ENCODE assay signal across 8 cellular contexts in the genomic region with DNA sequence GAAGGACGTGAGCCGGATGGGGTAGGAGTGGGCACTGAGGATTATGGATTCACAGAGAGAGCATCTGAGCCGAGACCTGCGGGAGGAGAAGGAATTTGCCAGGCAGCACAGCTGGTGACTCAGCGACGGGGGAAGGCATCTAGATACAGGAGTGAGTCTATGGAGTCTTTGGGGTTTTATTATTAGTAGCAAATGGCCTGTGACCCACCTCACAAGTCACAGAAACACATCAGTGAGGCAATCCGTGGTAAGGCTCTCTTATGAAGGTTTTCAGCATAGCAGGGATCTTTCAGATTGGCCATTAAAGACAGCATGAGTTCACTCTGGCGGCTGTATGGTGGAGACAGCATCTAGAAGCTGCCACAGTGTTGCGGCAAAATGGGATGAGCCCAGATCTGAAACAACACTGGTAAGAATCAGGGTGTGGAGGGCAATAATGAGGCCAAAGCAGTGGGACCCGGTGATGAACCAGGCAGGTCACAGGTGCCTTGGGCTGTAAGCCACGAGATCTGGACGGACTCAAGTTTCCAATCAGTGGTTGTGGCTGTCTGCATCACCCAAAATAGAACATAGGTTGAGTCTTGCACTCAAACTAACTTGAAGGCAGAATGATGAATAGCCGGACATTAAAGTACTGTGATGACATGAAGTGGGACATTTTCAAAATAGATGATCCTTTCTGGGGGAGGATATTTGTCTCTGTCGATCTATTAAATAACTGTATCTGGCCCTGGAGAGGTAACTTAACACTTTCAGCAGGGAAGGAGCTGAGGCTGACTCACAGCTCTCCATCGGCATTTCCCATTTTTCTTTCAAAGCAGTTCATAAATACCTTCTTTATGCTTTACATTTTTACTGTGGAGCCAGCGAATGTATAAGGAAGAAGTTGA.
DNase-seq lines count a peak whose midpoint lies in the region; TF ChIP-seq lines count a peak whose summit lies in the region.
"Not testable (repeated sequence)": the region's sequence is repeated elsewhere in the genome, so short reads cannot be mapped to it uniquely, and the experiment has no call there.

No MANE protein-coding gene starts in this region.

- not testable (repeated sequence) for H3K4me1 ChIP-seq in mesenchymal stem cell (ENCODE audit: control insufficient read depth, insufficient read depth, low read depth, low read length)

- not testable (repeated sequence) for H2BK120ac ChIP-seq in mesenchymal stem cell (ENCODE audit: low read depth, low read length)

- H3K4ac ChIP-seq in mesenchymal stem cell (ENCODE audit: low read depth in 1 of 2, low read length in 2 of 2) = not testable (repeated sequence)

- peak overlapping the region; percentile 79 for H3K27ac ChIP-seq in mesenchymal stem cell (ENCODE audit: low read length, poor library complexity, severe bottlenecking)

- H4K91ac ChIP-seq in mesenchymal stem cell (ENCODE audit: low read length) = not testable (repeated sequence)

- not testable (repeated sequence) for TF ChIP-seq CTCF in AG10803 (conservative IDR thresholded peaks at IDR 0.05; ENCODE audit: low read length); cardiac fibroblast (IDR thresholded peaks at IDR 0.05; ENCODE audit: low read depth, low read length); fibroblast of the aortic adventitia (IDR thresholded peaks at IDR 0.05; ENCODE audit: insufficient read depth, low read length)

- DNase-seq in AG10803 (ENCODE audit: low read depth) (peak; percentile 82), H4 (ENCODE audit: low spot score) (peak; percentile 64), M059J (ENCODE audit: low read depth) (peak; percentile 86), T1000 (lab: John Stamatoyannopoulos, UW) (peak; percentile 18), cardiac fibroblast (ENCODE audit: low read depth in 2 of 2) (peak; percentile 17 to 53), fibroblast of the aortic adventitia (ENCODE audit: low read depth) (peak; percentile 64), mesenchymal stem cell (peak; percentile 52), stromal cell of bone marrow (ENCODE audit: low read depth) (peak; percentile 35)

- H2BK5ac ChIP-seq in mesenchymal stem cell (ENCODE audit: low read depth, low read length, poor library complexity, severe bottlenecking) = not testable (repeated sequence)

- not testable (repeated sequence) for H3K79me1 ChIP-seq in mesenchymal stem cell (replicated peaks; ENCODE audit: low read length, poor library complexity, severe bottlenecking)

- peak overlapping the region; percentile 10 for H3K4me2 ChIP-seq in mesenchymal stem cell (ENCODE audit: low read length, poor library complexity, severe bottlenecking)

- not testable (repeated sequence) for H3K23ac ChIP-seq in mesenchymal stem cell (ENCODE audit: low read length in 2 of 2)

- not testable (repeated sequence) for H4K8ac ChIP-seq in mesenchymal stem cell (ENCODE audit: low read length)

- H2AK5ac ChIP-seq in mesenchymal stem cell (ENCODE audit: low read length, severe bottlenecking) = not testable (repeated sequence)

- not testable (repeated sequence) for H3K36me3 ChIP-seq in mesenchymal stem cell (ENCODE audit: control insufficient read depth in 1 of 2, insufficient read depth in 2 of 2, low read depth in 1 of 2, low read length in 2 of 2)

- not testable (repeated sequence) for H3K9me3 ChIP-seq in mesenchymal stem cell (ENCODE audit: control insufficient read depth, low read length)

- H3K9ac ChIP-seq in mesenchymal stem cell (ENCODE audit: low read length) = not testable (repeated sequence)

- H2BK12ac ChIP-seq in mesenchymal stem cell (ENCODE audit: low read length in 2 of 2) = not testable (repeated sequence)

- not testable (repeated sequence) for H2AFZ ChIP-seq in mesenchymal stem cell (ENCODE audit: low read depth, low read length)

- not testable (repeated sequence) for H3K18ac ChIP-seq in mesenchymal stem cell (ENCODE audit: low read depth in 1 of 2, low read length in 2 of 2)

- not testable (repeated sequence) for H3K14ac ChIP-seq in mesenchymal stem cell (ENCODE audit: low read length in 2 of 2)

- H3K4me3 ChIP-seq in AG10803 (ENCODE audit: low read length); cardiac fibroblast (replicated peaks in 1 of 2; ENCODE audit: low read depth in 2 of 2, low read length in 2 of 2); fibroblast of the aortic adventitia (ENCODE audit: low read depth, low read length); mesenchymal stem cell (ENCODE audit: insufficient read depth in 1 of 2, low read depth in 1 of 2, low read length in 2 of 2): not testable (repeated sequence)

- 39% methylated on average over 11 of the region's 16 CpGs for WGBS in mesenchymal stem cell

- H3K27me3 ChIP-seq in mesenchymal stem cell (ENCODE audit: control insufficient read depth in 1 of 2, insufficient read depth in 1 of 2, low read length in 2 of 2) = not testable (repeated sequence)

- H2BK15ac ChIP-seq in mesenchymal stem cell (ENCODE audit: low read depth, poor library complexity, severe bottlenecking) = not testable (repeated sequence)

Comparison
In these comparisons a context has a peak if more than half of its experiments do, and no peak if none do; other contexts are left out.
1. DNase-seq: peak in every context shown above with its lines; median percentile 86 in M059J; 82 in AG10803; 64 in H4; 64 in fibroblast of the aortic adventitia; 52 in mesenchymal stem cell; 35 in cardiac fibroblast; 35 in stromal cell of bone marrow; 18 in T1000.